In the genomic region with DNA sequence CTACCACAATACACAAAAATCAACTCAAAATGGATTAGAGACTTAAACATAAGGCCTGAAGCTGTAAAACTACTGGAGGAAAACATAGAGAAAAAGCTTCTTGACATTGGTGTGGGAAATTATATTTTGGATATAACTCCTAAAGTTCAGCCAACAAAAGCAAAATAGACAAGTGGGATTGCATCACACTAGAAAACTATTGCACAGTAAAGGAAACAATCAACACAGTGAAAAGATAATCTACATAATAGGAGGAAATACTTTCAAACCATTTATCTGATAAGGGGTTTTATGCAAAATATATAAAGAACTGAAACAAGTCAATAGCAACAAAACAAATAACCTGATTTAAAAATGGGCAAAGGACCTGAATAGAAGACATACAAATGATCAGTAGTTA, we compare ENCODE assay signal across 2 cellular contexts.
TF ChIP-seq lines count a peak whose summit lies in the region.

No MANE protein-coding gene starts in this region.

TF ChIP-seq in Ishikawa, 13 proteins besides CTCF, POLR2A, EP300 and RAD21:
- TF ChIP-seq TEAD4 (IDR thresholded peaks at IDR 0.05): no peak
- TF ChIP-seq CEBPB (IDR thresholded peaks at IDR 0.05): peak; percentile 48; the same call in 1 of the 2 replicates

TF ChIP-seq in HepG2, 621 proteins besides CTCF, POLR2A, EP300 and RAD21:
- TF ChIP-seq ZFAT (CRISPR knock-in tag; conservative IDR thresholded peaks at IDR 0.05) (no peak), ZNF264 (CRISPR knock-in tag; IDR thresholded peaks at IDR 0.05) (no peak), CEBPB (IDR thresholded peaks at IDR 0.05; ENCODE audit: borderline replicate concordance, low read depth, low read length) (peak; percentile 67)
